Comparison of ENCODE assay signal across 1 cellular context in the genomic region with DNA sequence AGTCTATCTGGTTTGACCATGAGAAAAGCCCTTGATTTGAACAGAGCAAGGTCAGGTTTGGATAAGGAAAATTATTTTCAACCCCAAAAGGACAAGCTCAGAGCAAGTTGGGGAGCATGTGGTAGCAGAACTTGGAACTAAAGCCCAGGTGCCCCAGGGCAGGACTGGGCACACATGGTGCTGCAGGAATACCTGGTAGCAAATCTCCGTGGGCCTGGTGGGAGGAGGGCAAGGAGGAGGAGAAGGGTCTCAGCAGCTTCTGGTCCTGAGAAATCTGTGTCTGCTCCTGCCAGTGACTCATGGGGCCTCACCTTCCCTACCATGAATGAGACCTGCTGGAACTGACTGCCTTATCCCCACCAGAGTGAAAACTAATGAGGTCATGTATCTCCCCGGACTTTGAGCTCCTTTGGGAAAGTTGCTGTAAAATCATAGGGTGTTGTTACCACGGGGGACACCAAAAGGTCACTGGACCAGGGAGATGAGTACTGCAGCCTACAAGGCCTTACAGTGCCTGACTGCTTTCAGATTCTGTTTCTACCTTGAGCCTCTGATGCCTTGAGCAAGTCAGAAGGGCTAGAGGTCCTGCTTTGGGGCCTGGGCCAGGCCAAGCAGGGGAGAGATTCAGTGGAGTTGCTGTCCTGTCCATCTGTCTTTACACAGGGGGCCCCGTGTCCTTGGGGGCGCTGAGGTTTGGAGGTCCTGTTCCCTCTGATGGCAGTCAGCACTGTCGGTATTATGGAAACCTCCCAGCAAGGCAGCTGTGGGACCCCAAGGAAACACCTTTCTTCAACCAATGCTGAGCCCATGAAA.
TF ChIP-seq lines count a peak whose summit lies in the region.

No MANE protein-coding gene starts in this region.

TF ChIP-seq in H1, 55 proteins besides CTCF, POLR2A, EP300 and RAD21:
- TF ChIP-seq NANOG (IDR thresholded peaks at IDR 0.05; ENCODE audit: insufficient read depth, low read depth, low read length, poor library complexity, severe bottlenecking) (no peak), SP2 (IDR thresholded peaks at IDR 0.05; ENCODE audit: low read length) (no peak), BACH1 (IDR thresholded peaks at IDR 0.05; ENCODE audit: low read length) (no peak), POU5F1 (IDR thresholded peaks at IDR 0.05; ENCODE audit: low read depth, low read length) (no peak), SP1 (IDR thresholded peaks at IDR 0.05; ENCODE audit: low read depth, low read length) (no peak), CBX5 (IDR thresholded peaks at IDR 0.05; ENCODE audit: low read depth, low read length) (no peak), GTF2F1 (IDR thresholded peaks at IDR 0.05; ENCODE audit: borderline replicate concordance, low read depth, low read length) (no peak), JUN (IDR thresholded peaks at IDR 0.05; ENCODE audit: low read depth, low read length) (no peak), FOSL1 (IDR thresholded peaks at IDR 0.05; ENCODE audit: insufficient read depth, low read depth, low read length) (no peak), HDAC2 (IDR thresholded peaks at IDR 0.05; ENCODE audit: borderline replicate concordance in 1 of 2, low read depth in 2 of 2, low read length in 2 of 2) (no peak), SP4 (IDR thresholded peaks at IDR 0.05; ENCODE audit: low read length) (no peak)
- TF ChIP-seq, protein P1, sequence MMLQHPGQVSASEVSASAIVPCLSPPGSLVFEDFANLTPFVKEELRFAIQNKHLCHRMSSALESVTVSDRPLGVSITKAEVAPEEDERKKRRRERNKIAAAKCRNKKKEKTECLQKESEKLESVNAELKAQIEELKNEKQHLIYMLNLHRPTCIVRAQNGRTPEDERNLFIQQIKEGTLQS (IDR thresholded peaks at IDR 0.05; ENCODE audit: insufficient read depth, low read depth, low read length): no peak
